Comparison of ENCODE assay signal across 12 cellular contexts in the genomic region with DNA sequence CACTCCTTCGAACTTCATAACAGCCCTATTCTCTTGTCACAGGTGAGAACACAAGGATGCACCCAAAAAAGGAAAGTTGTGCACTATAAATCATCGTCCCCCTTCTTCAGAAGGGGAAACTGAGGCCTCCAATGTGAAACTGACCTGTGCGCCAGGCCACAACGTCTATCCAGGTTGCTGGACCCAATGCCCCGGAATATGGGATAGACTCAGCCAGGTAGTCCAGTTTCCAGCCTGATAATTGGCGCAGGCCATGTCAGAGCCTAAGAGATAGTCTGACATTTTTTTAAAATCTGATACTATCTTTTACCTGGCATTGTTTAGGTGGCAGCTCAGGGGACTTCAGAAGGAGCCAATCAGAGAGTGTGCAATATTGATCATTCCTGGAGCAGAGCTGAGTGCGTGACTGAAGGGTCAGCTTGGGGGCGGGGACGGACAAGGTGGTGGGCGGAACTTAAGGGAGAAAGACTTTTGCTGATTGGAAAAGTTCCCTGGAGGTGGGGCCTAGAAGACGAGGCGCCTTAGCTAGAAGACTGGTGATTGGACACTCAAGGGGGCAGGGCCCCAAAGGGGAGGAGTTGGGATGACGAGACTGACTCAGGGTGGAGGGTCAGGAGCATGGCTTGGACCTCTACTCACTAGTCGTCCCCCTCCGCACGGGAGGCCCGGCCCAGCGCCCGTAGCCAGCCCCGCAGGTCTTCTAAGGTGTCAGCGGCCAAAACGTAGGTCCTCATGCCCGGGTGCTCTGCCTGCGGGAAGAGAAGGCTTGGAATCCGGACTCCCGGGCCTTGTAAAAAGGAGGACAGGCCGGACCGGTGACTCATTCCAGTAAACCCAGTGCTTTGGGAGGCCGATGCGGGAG. TPM values are rescaled to one million over a fixed set of nuclear protein-coding genes. Genes with fewer than 3 reads are reported as not detected.
DNase-seq lines count a peak whose midpoint lies in the region; ATAC-seq and TF ChIP-seq lines count a peak whose summit lies in the region.
"Had no signal": no experiment of that assay in that cellular context is flagged by ENCODE, and none has a peak within 500 bp of the region (broad histone marks: within the 10 kb centered on the region; RNA-seq: fewer than 3 reads in every experiment).

No MANE protein-coding gene starts in this region.

- ATAC-seq in GM18498 (IDR thresholded peaks at IDR 0.05; ENCODE audit: unreplicated experiment) (peak; percentile 67), left colon (peak; percentile 75)
- ATAC-seq: gastrocnemius medialis had no signal

- H3K4me1 ChIP-seq in OCI-LY7 (ENCODE audit: insufficient read depth, low read length, poor library complexity, severe bottlenecking), result peaks cover 12% of the 10 kb centered on the region
- H3K4me1 ChIP-seq in SJCRH30, result no peaks in the 10 kb centered on the region

- DNase-seq in OCI-LY7 (ENCODE audit: low spot score), result no peak
- no peak for DNase-seq in left colon
- no peak for DNase-seq in NCI-H1417 treated with DMSO at 0.1 percent for 48 hours (lab: John Stamatoyannopoulos, UW)
- DNase-seq in SJCRH30, result no peak
- no peak for DNase-seq in NCI-H748 (lab: John Stamatoyannopoulos, UW; ENCODE audit: unreplicated experiment)
- no peak for DNase-seq in T-helper 9 cell
- DNase-seq: gastrocnemius medialis, retina had no signal

- TF ChIP-seq CTCF in 22Rv1 (IDR thresholded peaks at IDR 0.05) (no peak), OCI-LY7 (conservative IDR thresholded peaks at IDR 0.05; ENCODE audit: low read length) (no peak)

- CTCF ChIA-PET in OCI-LY7 (lab: Charles Lee; ENCODE audit: unreplicated experiment), result no interaction called here

- intact Hi-C loops in OCI-LY7 (cut with micrococcal nuclease; ENCODE audit: unreplicated experiment), result no loop called here
- intact Hi-C loops in left colon (cut with DNase I, micrococcal nuclease), result no loop called here

- POLR2A ChIA-PET in OCI-LY7 (lab: Charles Lee), result interaction anchor here (0.6 kb wide), 1 partner anchor 138 kb away, joined by 5 read pairs; no protein-coding TSS in a partner anchor

- BruUV-seq in OCI-LY7 (replicated peaks; lab: Mats Ljungman, UMichigan), result no TSS peak

- H3K79me2 ChIP-seq in OCI-LY7 (ENCODE audit: insufficient read depth, low read depth, low read length), result no peaks in the 10 kb centered on the region

- peak overlapping the region; percentile 87 for H2AFZ ChIP-seq in OCI-LY7 (ENCODE audit: low read length)
- H2AFZ ChIP-seq: GM23248 had no signal

- peak overlapping the region; percentile 59 for H3K4me2 ChIP-seq in OCI-LY7 (ENCODE audit: low read length)

- H4K20me1 ChIP-seq in OCI-LY7 (ENCODE audit: insufficient read depth, low read length), result no peaks in the 10 kb centered on the region

- H3K27me3 ChIP-seq in SJCRH30, result no peaks in the 10 kb centered on the region
- H3K27me3 ChIP-seq: gastrocnemius medialis had no signal

- peak overlapping the region; percentile 92 for H3K27ac ChIP-seq in 22Rv1
- H3K27ac ChIP-seq in OCI-LY7 (ENCODE audit: low read depth, low read length, poor library complexity, severe bottlenecking), result no peak overlapping the region
- H3K27ac ChIP-seq in SJCRH30, result no peak overlapping the region
- H3K27ac ChIP-seq: gastrocnemius medialis, GM23248 had no signal

- H3K9me2 ChIP-seq in OCI-LY7 (ENCODE audit: insufficient read depth, low read length), result no peaks in the 10 kb centered on the region

- H3K9me3 ChIP-seq in OCI-LY7 (ENCODE audit: low read length), result no peaks in the 10 kb centered on the region
- H3K9me3 ChIP-seq in SJCRH30 (replicated peaks), result no peaks in the 10 kb centered on the region
- H3K9me3 ChIP-seq: gastrocnemius medialis had no signal

- no peaks in the 10 kb centered on the region for H3K36me3 ChIP-seq in OCI-LY7 (ENCODE audit: insufficient read depth, low read length)
- peaks cover 16% of the 10 kb centered on the region for H3K36me3 ChIP-seq in SJCRH30
- H3K36me3 ChIP-seq: gastrocnemius medialis had no signal

- peak overlapping the region; percentile 52 for H3K4me3 ChIP-seq in OCI-LY7 (ENCODE audit: low read depth, low read length, poor library complexity, severe bottlenecking)
- no peak overlapping the region for H3K4me3 ChIP-seq in SJCRH30
- H3K4me3 ChIP-seq: gastrocnemius medialis, GM23248 had no signal

RNA-seq across cellular contexts. Expression of gene PLEKHA4, which starts 8.5 kb away (rescaled TPM):
- 4.7 and 8.4 TPM in 2 replicates for total RNA-seq in OCI-LY7 (2014; rRNA removed; shearing (Covaris generic))
- total RNA-seq in OCI-LY7 (2022) (8.1 and 8.8 TPM in 2 replicates), left colon (1 to 10 TPM; 4.3 to 8.6 TPM)
- total RNA-seq in SJCRH30 (2014; rRNA removed; shearing (Covaris generic)), result 19.3 and 26.6 TPM in 2 replicates

RNA-seq across cellular contexts. Expression of gene PPP1R15A, which starts 12.3 kb away (rescaled TPM):
- 31.5 and 31.7 TPM in 2 replicates for total RNA-seq in OCI-LY7 (2014; rRNA removed; shearing (Covaris generic))
- total RNA-seq in OCI-LY7 (2022), result 23.4 and 23.8 TPM in 2 replicates
- total RNA-seq in left colon, result 10 to 100 TPM; 39.4 to 40.4 TPM
- 11.1 and 12.5 TPM in 2 replicates for total RNA-seq in SJCRH30 (2014; rRNA removed; shearing (Covaris generic))

RNA-seq across cellular contexts. Expression of gene HSD17B14, which starts 23.7 kb away (rescaled TPM):
- total RNA-seq in OCI-LY7 (2014; rRNA removed; shearing (Covaris generic)), result 4.5 and 4.9 TPM in 2 replicates
- total RNA-seq in OCI-LY7 (2022) (1.8 and 3.2 TPM in 2 replicates), left colon (1 to 10 TPM; 3.3 to 4.6 TPM)
- total RNA-seq in SJCRH30 (2014; rRNA removed; shearing (Covaris generic)), result not detected in 2 replicates

RNA-seq across cellular contexts. Expression of gene TULP2, which starts 38.6 kb away (rescaled TPM):
- total RNA-seq in OCI-LY7 (2014; rRNA removed; shearing (Covaris generic)), result 0.47 TPM in 1 of 2 replicates, not detected in the other
- total RNA-seq in OCI-LY7 (2022) (1.6 and 2.9 TPM in 2 replicates), left colon (not detected)
- not detected in 2 replicates for total RNA-seq in SJCRH30 (2014; rRNA removed; shearing (Covaris generic))
- total RNA-seq: Daoy, gastrocnemius medialis, GM23248 had no signal

RNA-seq across cellular contexts. Expression of gene NUCB1, which starts 40.2 kb away (rescaled TPM):
- 72.6 and 88.7 TPM in 2 replicates for total RNA-seq in OCI-LY7 (2014; rRNA removed; shearing (Covaris generic))
- total RNA-seq in OCI-LY7 (2022) (73.6 and 85.3 TPM in 2 replicates), left colon (100 to 1,000 TPM; 207 to 210 TPM)
- total RNA-seq in SJCRH30 (2014; rRNA removed; shearing (Covaris generic)), result 91.2 and 97.1 TPM in 2 replicates
